11 cellular contexts compared by ENCODE assay signal in genomic region chr6:167215429-167216250, GRCh38. TPM values are rescaled to one million over a fixed set of nuclear protein-coding genes. Genes with fewer than 3 reads are reported as not detected.
"Had no signal": no experiment of that assay in that cellular context is flagged by ENCODE, and none has a peak within 500 bp of the region (broad histone marks: within the 10 kb centered on the region; RNA-seq: fewer than 3 reads in every experiment).

No MANE protein-coding gene starts in this region.

RNA-seq across cellular contexts. Expression of gene GPR31, which starts 57.9 kb away (rescaled TPM):
- total RNA-seq: activated B cell treated with CpG ODN at 0.5 μM for 24 hours; activated CD4-positive, alpha-beta memory T cell treated with anti-CD3 and anti-CD28 coated beads for 36 hours; activated naive CD4-positive, alpha-beta T cell treated with anti-CD3 and anti-CD28 coated beads for 36 hours; activated naive CD4-positive, alpha-beta T cell treated with anti-CD3 and anti-CD28 coated beads, Interleukin-2, amount 50 U/mL, for 72 hours; activated T-cell treated with anti-CD3 and anti-CD28 coated beads, Interleukin-2, amount 50 U/mL, for 4 hours; activated T-helper 1 cell treated with anti-CD3 and anti-CD28 coated beads, Interleukin-12 subunit alpha, Interleukin-12 subunit beta, Interleukin-2, Interleukin-4 antibody, amounts not matched to agents 30 ng/mL and 10 ng/mL and 1 ng/mL, durations not matched to agents 14 hours and 24 hours and 36 hours; adrenal gland; astrocyte; body of pancreas; breast epithelium; Right ventricle myocardium superior had no signal
- polyA plus RNA-seq: adrenal gland had no signal
